ENCODE assay signal across 11 cellular contexts in the genomic region with DNA sequence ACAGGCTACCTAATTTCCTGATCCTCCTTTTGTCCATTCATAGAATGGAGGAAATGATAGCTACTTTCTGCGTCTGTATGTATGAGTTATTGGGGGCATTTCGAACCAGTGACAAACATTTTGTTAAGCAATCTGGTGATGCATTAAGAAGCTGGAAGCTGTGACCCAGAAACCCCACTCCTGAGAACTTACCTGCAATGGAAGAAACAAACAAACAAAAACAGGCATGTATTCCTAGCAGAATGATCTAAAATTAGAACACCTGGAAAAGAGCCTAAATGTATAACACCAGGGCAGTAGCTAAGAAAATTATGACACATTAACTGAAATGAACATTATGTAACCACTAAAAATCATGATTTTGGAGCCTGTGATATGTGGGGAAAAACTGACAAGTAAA. TPM values are rescaled to one million over a fixed set of nuclear protein-coding genes. Genes with fewer than 3 reads are reported as not detected.
A peak's percentile ranks its signal among the peaks of the same experiment; 100 is the strongest.
DNase-seq lines count a peak whose midpoint lies in the region; ATAC-seq and TF ChIP-seq lines count a peak whose summit lies in the region.
"Had no signal": no experiment of that assay in that cellular context is flagged by ENCODE, and none has a peak within 500 bp of the region (broad histone marks: within the 10 kb centered on the region; RNA-seq: fewer than 3 reads in every experiment).

No MANE protein-coding gene starts in this region.

- H3K27ac ChIP-seq in BLaER1 (no peak overlapping the region), IMR-90 (ENCODE audit: insufficient read depth, low read length) (no peak overlapping the region)

- H3K9ac ChIP-seq in BLaER1 = no peak overlapping the region
- no peak overlapping the region for H3K9ac ChIP-seq in IMR-90 (ENCODE audit: low read depth, low read length)

- peaks cover 20% of the 10 kb centered on the region for H3K4me1 Mint-ChIP-seq in neural crest cell

- TSS peak; percentile 33 for BruUV-seq in IMR-90 (replicated peaks; lab: Mats Ljungman, UMichigan)

- H2BK20ac ChIP-seq in IMR-90 (ENCODE audit: low read depth, low read length) = no peak overlapping the region

- H3K9me3 ChIP-seq in BLaER1 (no peaks in the 10 kb centered on the region), IMR-90 (ENCODE audit: control insufficient read depth, insufficient read depth, low read length) (no peaks in the 10 kb centered on the region)

- no peak overlapping the region for H3K4ac ChIP-seq in IMR-90 (ENCODE audit: low read depth, low read length)

- TF ChIP-seq CTCF in IMR-90 (conservative IDR thresholded peaks at IDR 0.05; ENCODE audit: low read depth, low read length) (no peak), neural crest cell (conservative IDR thresholded peaks at IDR 0.05) (no peak)

- no peak overlapping the region for H3K23ac ChIP-seq in IMR-90 (ENCODE audit: low read depth, low read length)

- no peak overlapping the region for H4K8ac ChIP-seq in IMR-90 (ENCODE audit: low read depth in 2 of 2, low read length in 2 of 2)

- no CpG with 5 or more reads among the region's 2 CpGs for whole genome bisulfite sequencing in IMR-90 (ENCODE audit: extremely low coverage in 2 of 2, insufficient read length in 1 of 2), 2 experiments

- no peak overlapping the region for H2AK9ac ChIP-seq in IMR-90 (replicated peaks; ENCODE audit: low read depth, low read length, poor library complexity)

- no peak overlapping the region for H3K27ac Mint-ChIP-seq in neural crest cell (ENCODE audit: unreplicated experiment)

- H3K4me3 Mint-ChIP-seq in neural crest cell = peak overlapping the region; percentile 88

- POLR2A ChIA-PET in IMR-90 (lab: Charles Lee; ENCODE audit: unreplicated experiment) = no interaction called here

- ATAC-seq in IMR-90 (ENCODE audit: low read depth) = no peak

- H3K27me3 ChIP-seq in BLaER1 (no peaks in the 10 kb centered on the region), IMR-90 (ENCODE audit: control insufficient read depth, insufficient read depth, low read length) (no peaks in the 10 kb centered on the region)

- DNase-seq in IMR-90 (no peak), cerebellar cortex (ENCODE audit: low spot score) (peak; percentile 61), neural crest cell (ENCODE audit: low read depth, low spot score) (no peak), NCI-H510A treated with DMSO at 0.1 percent for 48 hours (lab: John Stamatoyannopoulos, UW) (no peak), head of caudate nucleus (no peak), ACHN (no peak), ecto neural progenitor cell (ENCODE audit: low spot score) (no peak)
- DNase-seq: activated CD4-positive, alpha-beta T cell treated with anti-CD3 and anti-CD28 coated beads, Interleukin-2, amount 50 U/mL, for 1 hour; glutamatergic neuron had no signal

- no peaks in the 10 kb centered on the region for H3K9me3 Mint-ChIP-seq in neural crest cell

- peaks cover 13% of the 10 kb centered on the region for H3K36me3 ChIP-seq in BLaER1
- H3K36me3 ChIP-seq in IMR-90 (ENCODE audit: control insufficient read depth, insufficient read depth, low read length) = peaks cover under 1% of the 10 kb centered on the region; the same call in 1 of the 2 replicates

- H2BK120ac ChIP-seq in IMR-90 (ENCODE audit: low read depth, low read length) = no peak overlapping the region

- H2BK15ac ChIP-seq in IMR-90 (ENCODE audit: low read depth, low read length) = no peak overlapping the region

- H3K9me1 ChIP-seq in IMR-90 (ENCODE audit: insufficient read depth, low read length) = peaks cover 7% of the 10 kb centered on the region

- H4K91ac ChIP-seq in IMR-90 (ENCODE audit: insufficient read depth, low read depth, low read length) = no peak overlapping the region

- CTCF ChIA-PET in IMR-90 (lab: Yijun Ruan, JAX) = interaction anchor here (0.7 kb wide), 1 partner anchor 75 kb away, joined by 3 read pairs; no protein-coding TSS in a partner anchor

- no peak overlapping the region for H3K14ac ChIP-seq in IMR-90 (replicated peaks; ENCODE audit: low read depth, low read length)

- intact Hi-C loops in IMR-90 (cut with micrococcal nuclease) (no loop called here), head of caudate nucleus (cut with DNase I) (loop anchor here (2.0 kb wide), 1 partner anchor 74 kb away; no protein-coding TSS in a partner anchor)

- H3K79me1 ChIP-seq in IMR-90 (ENCODE audit: low read depth in 1 of 2, low read length in 2 of 2) = peaks cover 19 to 54% of the 10 kb centered on the region in 2 experiments

- H2BK5ac ChIP-seq in IMR-90 (ENCODE audit: low read depth, low read length, poor library complexity, severe bottlenecking) = no peak overlapping the region

- no peak overlapping the region for H3K18ac ChIP-seq in IMR-90 (ENCODE audit: low read depth, low read length)

- in situ Hi-C loops in IMR-90 (cut with MboI; ENCODE audit: low sequenced_read_pairs) = no loop called here
- in situ Hi-C loops in ACHN (cut with HindIII; ENCODE audit: low pct_ligation_motif_present, low pct_unique_long_range_greater_than_20kb, low sequenced_read_pairs) = no loop called here

- TF ChIP-seq RAD21 in IMR-90 (IDR thresholded peaks at IDR 0.05; ENCODE audit: low read length) = no peak

- H4K20me1 ChIP-seq in BLaER1 = peaks cover 63% of the 10 kb centered on the region
- H4K20me1 ChIP-seq in IMR-90 (ENCODE audit: insufficient read depth, low read length) = peaks cover 36% of the 10 kb centered on the region

- H3K36me3 Mint-ChIP-seq in neural crest cell (ENCODE audit: low read depth) = no peaks in the 10 kb centered on the region

- no peak overlapping the region for H2AK5ac ChIP-seq in IMR-90 (ENCODE audit: low read depth, low read length)

- no peaks in the 10 kb centered on the region for H3K27me3 Mint-ChIP-seq in neural crest cell (ENCODE audit: low read depth)

- H3K4me3 ChIP-seq in BLaER1 (no peak overlapping the region), IMR-90 (ENCODE audit: insufficient read depth, low read depth, low read length) (no peak overlapping the region)

- no peak overlapping the region for H2AFZ ChIP-seq in IMR-90 (replicated peaks; ENCODE audit: low read length, poor library complexity)

- dilution Hi-C loops in IMR-90 (cut with HindIII; ENCODE audit: low sequenced_read_pairs, unreplicated experiment) = no loop called here

- no peak overlapping the region for H4K5ac ChIP-seq in IMR-90 (ENCODE audit: low read depth, low read length)

- no peak overlapping the region for H3K56ac ChIP-seq in IMR-90 (ENCODE audit: extremely low read depth, insufficient read depth, low read length)

- peaks cover 36% of the 10 kb centered on the region for H3K4me1 ChIP-seq in BLaER1
- peaks cover 9% of the 10 kb centered on the region for H3K4me1 ChIP-seq in IMR-90 (ENCODE audit: control insufficient read depth, insufficient read depth, low read length)

- no peak for TF ChIP-seq POLR2A in IMR-90 (IDR thresholded peaks at IDR 0.05; ENCODE audit: low read depth, low read length)

- H3K4me2 ChIP-seq in BLaER1 (peak overlapping the region; percentile 82), IMR-90 (ENCODE audit: low read depth, low read length) (no peak overlapping the region)

TF ChIP-seq in IMR-90, 13 proteins besides CTCF, POLR2A, EP300 and RAD21:
- TF ChIP-seq BHLHE40 (IDR thresholded peaks at IDR 0.05; ENCODE audit: low read depth, low read length) (no peak), NFE2L2 (IDR thresholded peaks at IDR 0.05; ENCODE audit: low read depth, low read length) (no peak), CHD1 (IDR thresholded peaks at IDR 0.05; ENCODE audit: low read depth, low read length) (no peak), MAFK (IDR thresholded peaks at IDR 0.05; ENCODE audit: low read depth, low read length) (no peak), FOS (IDR thresholded peaks at IDR 0.05; ENCODE audit: low read depth, low read length) (no peak), MXI1 (IDR thresholded peaks at IDR 0.05; ENCODE audit: borderline replicate concordance, low read depth, low read length) (no peak), SMC3 (IDR thresholded peaks at IDR 0.05; ENCODE audit: low read depth, low read length) (no peak), RFX5 (IDR thresholded peaks at IDR 0.05; ENCODE audit: low read depth, low read length) (no peak), RCOR1 (IDR thresholded peaks at IDR 0.05; ENCODE audit: insufficient replicate concordance, low read length) (no peak), CEBPB (IDR thresholded peaks at IDR 0.05; ENCODE audit: low read depth, low read length) (no peak), MAZ (IDR thresholded peaks at IDR 0.05; ENCODE audit: borderline replicate concordance, low read depth, low read length) (no peak)
- TF ChIP-seq, protein P1, sequence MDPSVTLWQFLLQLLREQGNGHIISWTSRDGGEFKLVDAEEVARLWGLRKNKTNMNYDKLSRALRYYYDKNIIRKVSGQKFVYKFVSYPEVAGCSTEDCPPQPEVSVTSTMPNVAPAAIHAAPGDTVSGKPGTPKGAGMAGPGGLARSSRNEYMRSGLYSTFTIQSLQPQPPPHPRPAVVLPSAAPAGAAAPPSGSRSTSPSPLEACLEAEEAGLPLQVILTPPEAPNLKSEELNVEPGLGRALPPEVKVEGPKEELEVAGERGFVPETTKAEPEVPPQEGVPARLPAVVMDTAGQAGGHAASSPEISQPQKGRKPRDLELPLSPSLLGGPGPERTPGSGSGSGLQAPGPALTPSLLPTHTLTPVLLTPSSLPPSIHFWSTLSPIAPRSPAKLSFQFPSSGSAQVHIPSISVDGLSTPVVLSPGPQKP (IDR thresholded peaks at IDR 0.05; ENCODE audit: borderline replicate concordance, low read depth, low read length) = no peak
- TF ChIP-seq, protein P2, sequence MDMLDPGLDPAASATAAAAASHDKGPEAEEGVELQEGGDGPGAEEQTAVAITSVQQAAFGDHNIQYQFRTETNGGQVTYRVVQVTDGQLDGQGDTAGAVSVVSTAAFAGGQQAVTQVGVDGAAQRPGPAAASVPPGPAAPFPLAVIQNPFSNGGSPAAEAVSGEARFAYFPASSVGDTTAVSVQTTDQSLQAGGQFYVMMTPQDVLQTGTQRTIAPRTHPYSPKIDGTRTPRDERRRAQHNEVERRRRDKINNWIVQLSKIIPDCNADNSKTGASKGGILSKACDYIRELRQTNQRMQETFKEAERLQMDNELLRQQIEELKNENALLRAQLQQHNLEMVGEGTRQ (IDR thresholded peaks at IDR 0.05; ENCODE audit: low read depth, low read length) = no peak

RNA-seq across cellular contexts. Expression of a gene that starts 2.1 kb away (rescaled TPM):
- total RNA-seq in IMR-90 (2012; rRNA removed) = 62.8 and 63.3 TPM in 2 replicates
- polyA plus RNA-seq in IMR-90 (2012; rRNA removed) = 93.3 and 97.9 TPM in 2 replicates
- polyA plus RNA-seq in IMR-90 (2012; cell fraction: cytosol; rRNA removed) = 76.6 and 206 TPM in 2 replicates
- polyA plus RNA-seq in IMR-90 (2012; cell fraction: nucleus; rRNA removed; ENCODE audit: low replicate concordance) = 59.6 and 68.5 TPM in 2 replicates
- 19.9 and 21.0 TPM in 2 replicates for total RNA-seq in neural crest cell

RNA-seq across cellular contexts. Expression of a gene that starts 33.4 kb away (rescaled TPM):
- total RNA-seq in IMR-90 (2012; rRNA removed) = not detected in 2 replicates
- not detected in 2 replicates for polyA plus RNA-seq in IMR-90 (2012; rRNA removed)
- not detected in 2 replicates for polyA plus RNA-seq in IMR-90 (2012; cell fraction: cytosol; rRNA removed)
- not detected in 2 replicates for polyA plus RNA-seq in IMR-90 (2012; cell fraction: nucleus; rRNA removed; ENCODE audit: low replicate concordance)
- total RNA-seq in neural crest cell = not detected in 2 replicates
- total RNA-seq: mucosa of gallbladder had no signal
